In genomic region chr21:35050348-35051286, GRCh38 we compare ENCODE assay signal across 8 cellular contexts. TPM values are rescaled to one million over a fixed set of nuclear protein-coding genes. Genes with fewer than 3 reads are reported as not detected.
DNase-seq lines count a peak whose midpoint lies in the region; ATAC-seq, FAIRE-seq and TF ChIP-seq lines count a peak whose summit lies in the region.

No MANE protein-coding gene starts in this region.

- no peaks in the 10 kb centered on the region for H4K20me1 ChIP-seq in keratinocyte (ENCODE audit: control insufficient read depth, extremely low read depth, insufficient read depth, low read length)

- TF ChIP-seq CTCF in AG04450 (IDR thresholded peaks at IDR 0.05; ENCODE audit: low read depth, low read length), result no peak
- TF ChIP-seq CTCF in keratinocyte (optimal IDR thresholded peaks at IDR 0.05 in 1 of 3, IDR thresholded peaks at IDR 0.05 in 1 of 3, conservative IDR thresholded peaks at IDR 0.05 in 1 of 3; ENCODE audit: extremely low read depth in 1 of 3, insufficient read depth in 2 of 3, low read length in 3 of 3), result no peak

- no peak overlapping the region for H3K4me2 ChIP-seq in keratinocyte (ENCODE audit: control insufficient read depth, extremely low read depth, insufficient read depth, low read depth, low read length)

- H3K4me3 ChIP-seq in AG04450 (ENCODE audit: low read depth, low read length) (no peak overlapping the region), keratinocyte (ENCODE audit: control insufficient read depth in 2 of 3, extremely low read depth in 1 of 3, insufficient read depth in 2 of 3, low read depth in 1 of 3, low read length in 3 of 3) (no peak overlapping the region)

- H3K9me1 ChIP-seq in keratinocyte (ENCODE audit: control insufficient read depth, extremely low read depth, insufficient read depth, low read length), result no peaks in the 10 kb centered on the region

- no peak overlapping the region for H3K9ac ChIP-seq in keratinocyte (ENCODE audit: control insufficient read depth, extremely low read depth, insufficient read depth, low read length)

- CTCF ChIA-PET in AG04450 (lab: Charles Lee), result interaction anchor here (0.6 to 1.7 kb wide), 11 partner anchors 10 to 789 kb away, joined by 3 to 7 read pairs (median 4); no protein-coding TSS in a partner anchor

- H3K36me3 ChIP-seq in keratinocyte (ENCODE audit: control insufficient read depth in 2 of 2, extremely low read depth in 1 of 2, insufficient read depth in 2 of 2, low read length in 2 of 2), result no peaks in the 10 kb centered on the region

- DNase-seq in AG04450 (ENCODE audit: low read depth, low spot score) (no peak), keratinocyte (ENCODE audit: low read depth, low spot score) (no peak), left lobe of liver (ENCODE audit: low spot score) (no peak), activated gamma-delta T cell (lab: John Stamatoyannopoulos, UW) (no peak), putamen (ENCODE audit: low spot score) (no peak)

- POLR2A ChIA-PET in AG04450 (lab: Yijun Ruan, JAX), result interaction anchor here (1.0 kb wide), 2 partner anchors 161 to 162 kb away, joined by 3 to 4 read pairs; no protein-coding TSS in a partner anchor

- TF ChIP-seq POLR2A in Raji (IDR thresholded peaks at IDR 0.05; ENCODE audit: insufficient read depth, low read depth, low read length), result peak; percentile 5; the same call in 1 of the 2 replicates

- dilution Hi-C loops in keratinocyte (cut with MboI; ENCODE audit: extremely low pct_ligation_motif_present, low sequenced_read_pairs), result no loop called here

- H3K9me3 ChIP-seq in AG04450 (ENCODE audit: control insufficient read depth, insufficient read depth, low read length), result no peaks in the 10 kb centered on the region
- no peaks in the 10 kb centered on the region for H3K9me3 ChIP-seq in keratinocyte (ENCODE audit: control insufficient read depth, low read depth, low read length)

- ATAC-seq in GM19043 (IDR thresholded peaks at IDR 0.05; ENCODE audit: low read depth, unreplicated experiment) (peak; percentile 25), left lobe of liver (no peak), HG02973 (IDR thresholded peaks at IDR 0.05; ENCODE audit: unreplicated experiment) (no peak)

- FAIRE-seq in keratinocyte (lab: Jason Lieb, UNC), result no peak

- H3K4me1 ChIP-seq in keratinocyte (ENCODE audit: control insufficient read depth, extremely low read depth, insufficient read depth, low read length), result peaks cover 41% of the 10 kb centered on the region

- no peaks in the 10 kb centered on the region for H3K79me2 ChIP-seq in keratinocyte (ENCODE audit: control insufficient read depth, insufficient read depth, low read length)

- H3K27me3 ChIP-seq in AG04450 (ENCODE audit: control insufficient read depth, insufficient read depth, low read length), result no peaks in the 10 kb centered on the region
- H3K27me3 ChIP-seq in keratinocyte (ENCODE audit: control insufficient read depth, extremely low read depth, insufficient read depth, low read length), result no peaks in the 10 kb centered on the region

- H3K27ac ChIP-seq in AG04450 (ENCODE audit: low read depth, low read length), result peak overlapping the region; percentile 73
- peak overlapping the region; percentile 13 for H3K27ac ChIP-seq in keratinocyte (ENCODE audit: control insufficient read depth, insufficient read depth, low read length)

- no peak overlapping the region for H2AFZ ChIP-seq in keratinocyte (ENCODE audit: control insufficient read depth, low read length)

RNA-seq across cellular contexts. Expression of gene RUNX1, which starts 1.5 kb away (rescaled TPM):
- polyA plus RNA-seq in AG04450 (2011; rRNA removed) (20.9 and 23.5 TPM in 2 replicates), keratinocyte (25.5 to 91.0 TPM (median 44.9 TPM) in 3 replicates)
- 45.7 and 46.1 TPM in 2 replicates for polyA minus RNA-seq in AG04450 (2011; rRNA and poly(A)+ RNA removed)
- 5.9 TPM for polyA plus RNA-seq in keratinocyte (2011; ENCODE audit: low read depth)
- polyA plus RNA-seq in keratinocyte (2011; cell fraction: cytosol; rRNA removed), result 37.4 and 45.8 TPM in 2 replicates
- polyA plus RNA-seq in keratinocyte (2011; cell fraction: nucleus; rRNA removed), result 145 and 159 TPM in 2 replicates
- 10.7 and 81.7 TPM in 2 replicates for polyA plus RNA-seq in keratinocyte (2012; ENCODE audit: low replicate concordance)
- polyA minus RNA-seq in keratinocyte, result 41.9 to 182 TPM (median 83.5 TPM) in 3 replicates
- 35.7 TPM for polyA minus RNA-seq in keratinocyte (2011; cell fraction: cytosol; rRNA and poly(A)+ RNA removed)
- polyA minus RNA-seq in keratinocyte (2011; cell fraction: nucleus; rRNA and poly(A)+ RNA removed), result 165 and 282 TPM in 2 replicates
- total RNA-seq in left lobe of liver, result 4.3 TPM
